8 cellular contexts compared by ENCODE assay signal in genomic region chr15:88897456-88898194, GRCh38. TPM values are rescaled to one million over a fixed set of nuclear protein-coding genes. Genes with fewer than 3 reads are reported as not detected.
DNase-seq lines count a peak whose midpoint lies in the region; ATAC-seq and TF ChIP-seq lines count a peak whose summit lies in the region.

No MANE protein-coding gene starts in this region.

- ATAC-seq in left lobe of liver (peak; percentile 94), HG03457 (IDR thresholded peaks at IDR 0.05; ENCODE audit: unreplicated experiment) (no peak)

- no peak overlapping the region for H3K4me3 ChIP-seq in cardiac fibroblast (replicated peaks in 1 of 2; ENCODE audit: low read depth in 2 of 2, low read length in 2 of 2)

- peak; percentile 61 for DNase-seq in SIG-M5 treated with dmso at 0.1 percent for 504 hours (lab: John Stamatoyannopoulos, UW; ENCODE audit: unreplicated experiment)
- DNase-seq in SIG-M5 (lab: John Stamatoyannopoulos, UW), result no peak
- DNase-seq in NCI-H1048 (lab: John Stamatoyannopoulos, UW), result peak; percentile 75
- DNase-seq in activated CD4-positive, CD25-positive, alpha-beta regulatory T cell treated with anti-CD3 and anti-CD28 coated beads, Interleukin-2, amount 50 U/mL, for 16 hours (ENCODE audit: low read depth, low spot score), result peak; percentile 67
- peak; percentile 80 to 89 for DNase-seq in cardiac fibroblast (ENCODE audit: low read depth in 2 of 2)
- peak; percentile 78 for DNase-seq in left lobe of liver (ENCODE audit: low spot score)
- DNase-seq in stimulated activated CD4-positive, alpha-beta T cell treated with anti-CD3 and anti-CD28 coated beads, Interleukin-4, amount 100 ng/mL, for 4 hours, result peak; percentile 81 to 86

- TF ChIP-seq CTCF in cardiac fibroblast (IDR thresholded peaks at IDR 0.05; ENCODE audit: low read depth, low read length), result peak; percentile 73

RNA-seq across cellular contexts. Expression of gene HAPLN3, which starts 2.3 kb away (rescaled TPM):
- 1.0 TPM for total RNA-seq in left lobe of liver

RNA-seq across cellular contexts. Expression of gene MFGE8, which starts 15.6 kb away (rescaled TPM):
- total RNA-seq in left lobe of liver, result 29.1 TPM
